1 cellular context compared by ENCODE assay signal in genomic region chr11:14259186-14259784, GRCh38.
TF ChIP-seq lines count a peak whose summit lies in the region.

No MANE protein-coding gene starts in this region.

TF ChIP-seq in WTC11, 78 proteins besides CTCF, POLR2A, EP300 and RAD21 (continued from another document):
- TF ChIP-seq, protein P1, sequence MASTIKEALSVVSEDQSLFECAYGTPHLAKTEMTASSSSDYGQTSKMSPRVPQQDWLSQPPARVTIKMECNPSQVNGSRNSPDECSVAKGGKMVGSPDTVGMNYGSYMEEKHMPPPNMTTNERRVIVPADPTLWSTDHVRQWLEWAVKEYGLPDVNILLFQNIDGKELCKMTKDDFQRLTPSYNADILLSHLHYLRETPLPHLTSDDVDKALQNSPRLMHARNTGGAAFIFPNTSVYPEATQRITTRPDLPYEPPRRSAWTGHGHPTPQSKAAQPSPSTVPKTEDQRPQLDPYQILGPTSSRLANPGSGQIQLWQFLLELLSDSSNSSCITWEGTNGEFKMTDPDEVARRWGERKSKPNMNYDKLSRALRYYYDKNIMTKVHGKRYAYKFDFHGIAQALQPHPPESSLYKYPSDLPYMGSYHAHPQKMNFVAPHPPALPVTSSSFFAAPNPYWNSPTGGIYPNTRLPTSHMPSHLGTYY (CRISPR knock-in tag; IDR thresholded peaks at IDR 0.05): 0 out of 2 replicates have a peak, but pooled peaks have one; percentile 10
- TF ChIP-seq, protein P2, sequence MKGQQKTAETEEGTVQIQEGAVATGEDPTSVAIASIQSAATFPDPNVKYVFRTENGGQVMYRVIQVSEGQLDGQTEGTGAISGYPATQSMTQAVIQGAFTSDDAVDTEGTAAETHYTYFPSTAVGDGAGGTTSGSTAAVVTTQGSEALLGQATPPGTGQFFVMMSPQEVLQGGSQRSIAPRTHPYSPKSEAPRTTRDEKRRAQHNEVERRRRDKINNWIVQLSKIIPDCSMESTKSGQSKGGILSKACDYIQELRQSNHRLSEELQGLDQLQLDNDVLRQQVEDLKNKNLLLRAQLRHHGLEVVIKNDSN (CRISPR knock-in tag; IDR thresholded peaks at IDR 0.05): no peak
- TF ChIP-seq ELF4 (CRISPR knock-in tag; IDR thresholded peaks at IDR 0.05; ENCODE audit: low read depth): no peak
- no peak for TF ChIP-seq CBFB (CRISPR knock-in tag; IDR thresholded peaks at IDR 0.05; ENCODE audit: low read depth)
- TF ChIP-seq CDX4 (CRISPR knock-in tag; IDR thresholded peaks at IDR 0.05; ENCODE audit: borderline replicate concordance): no peak
- no peak for TF ChIP-seq CREM (CRISPR knock-in tag; IDR thresholded peaks at IDR 0.05)
- TF ChIP-seq ESRRA (CRISPR knock-in tag; IDR thresholded peaks at IDR 0.05; ENCODE audit: borderline replicate concordance): no peak
- 0 out of 2 replicates have a peak, but pooled peaks have one; percentile 51 for TF ChIP-seq SMAD4 (CRISPR knock-in tag; IDR thresholded peaks at IDR 0.05)
- no peak for TF ChIP-seq NFATC4 (CRISPR knock-in tag; IDR thresholded peaks at IDR 0.05)
- TF ChIP-seq, protein P3, sequence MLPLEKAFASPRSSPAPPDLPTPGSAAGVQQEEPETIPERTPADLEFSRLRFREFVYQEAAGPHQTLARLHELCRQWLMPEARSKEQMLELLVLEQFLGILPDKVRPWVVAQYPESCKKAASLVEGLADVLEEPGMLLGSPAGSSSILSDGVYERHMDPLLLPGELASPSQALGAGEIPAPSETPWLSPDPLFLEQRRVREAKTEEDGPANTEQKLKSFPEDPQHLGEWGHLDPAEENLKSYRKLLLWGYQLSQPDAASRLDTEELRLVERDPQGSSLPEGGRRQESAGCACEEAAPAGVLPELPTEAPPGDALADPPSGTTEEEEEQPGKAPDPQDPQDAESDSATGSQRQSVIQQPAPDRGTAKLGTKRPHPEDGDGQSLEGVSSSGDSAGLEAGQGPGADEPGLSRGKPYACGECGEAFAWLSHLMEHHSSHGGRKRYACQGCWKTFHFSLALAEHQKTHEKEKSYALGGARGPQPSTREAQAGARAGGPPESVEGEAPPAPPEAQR (CRISPR knock-in tag; IDR thresholded peaks at IDR 0.05): no peak
- TF ChIP-seq JAZF1 (CRISPR knock-in tag; IDR thresholded peaks at IDR 0.05): no peak
- TF ChIP-seq E2F1 (CRISPR knock-in tag; IDR thresholded peaks at IDR 0.05): no peak
- no peak for TF ChIP-seq JUN (CRISPR knock-in tag; IDR thresholded peaks at IDR 0.05)
- TF ChIP-seq USF2 (CRISPR knock-in tag; IDR thresholded peaks at IDR 0.05): no peak
- peak; percentile 70; the same call in 1 of the 2 replicates for TF ChIP-seq FOXP1 (CRISPR knock-in tag; IDR thresholded peaks at IDR 0.05; ENCODE audit: borderline replicate concordance)
- no peak for TF ChIP-seq ETV6 (CRISPR knock-in tag; IDR thresholded peaks at IDR 0.05)
- TF ChIP-seq OVOL2 (CRISPR knock-in tag; IDR thresholded peaks at IDR 0.05; ENCODE audit: borderline replicate concordance): no peak
- TF ChIP-seq, protein P4, sequence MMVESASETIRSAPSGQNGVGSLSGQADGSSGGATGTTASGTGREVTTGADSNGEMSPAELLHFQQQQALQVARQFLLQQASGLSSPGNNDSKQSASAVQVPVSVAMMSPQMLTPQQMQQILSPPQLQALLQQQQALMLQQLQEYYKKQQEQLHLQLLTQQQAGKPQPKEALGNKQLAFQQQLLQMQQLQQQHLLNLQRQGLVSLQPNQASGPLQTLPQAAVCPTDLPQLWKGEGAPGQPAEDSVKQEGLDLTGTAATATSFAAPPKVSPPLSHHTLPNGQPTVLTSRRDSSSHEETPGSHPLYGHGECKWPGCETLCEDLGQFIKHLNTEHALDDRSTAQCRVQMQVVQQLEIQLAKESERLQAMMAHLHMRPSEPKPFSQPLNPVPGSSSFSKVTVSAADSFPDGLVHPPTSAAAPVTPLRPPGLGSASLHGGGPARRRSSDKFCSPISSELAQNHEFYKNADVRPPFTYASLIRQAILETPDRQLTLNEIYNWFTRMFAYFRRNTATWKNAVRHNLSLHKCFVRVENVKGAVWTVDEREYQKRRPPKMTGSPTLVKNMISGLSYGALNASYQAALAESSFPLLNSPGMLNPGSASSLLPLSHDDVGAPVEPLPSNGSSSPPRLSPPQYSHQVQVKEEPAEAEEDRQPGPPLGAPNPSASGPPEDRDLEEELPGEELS (CRISPR knock-in tag; IDR thresholded peaks at IDR 0.05): no peak
- peak; percentile 34; the same call in 1 of the 2 replicates for TF ChIP-seq MAX (CRISPR knock-in tag; IDR thresholded peaks at IDR 0.05)
- TF ChIP-seq AR (CRISPR knock-in tag; IDR thresholded peaks at IDR 0.05): no peak
- no peak for TF ChIP-seq E2F4 (CRISPR knock-in tag; IDR thresholded peaks at IDR 0.05; ENCODE audit: borderline replicate concordance, low read depth)
- no peak for TF ChIP-seq ATF6 (CRISPR knock-in tag; IDR thresholded peaks at IDR 0.05)
- TF ChIP-seq KAT7 (CRISPR knock-in tag; IDR thresholded peaks at IDR 0.05; ENCODE audit: borderline replicate concordance): no peak
- TF ChIP-seq IRF1 (CRISPR knock-in tag; IDR thresholded peaks at IDR 0.05): no peak
- no peak for TF ChIP-seq GTF2I (CRISPR knock-in tag; conservative IDR thresholded peaks at IDR 0.05)
- no peak for TF ChIP-seq ZNF232 (CRISPR knock-in tag; IDR thresholded peaks at IDR 0.05)
- no peak for TF ChIP-seq SOX15 (CRISPR knock-in tag; IDR thresholded peaks at IDR 0.05)
- TF ChIP-seq ZNF671 (CRISPR knock-in tag; IDR thresholded peaks at IDR 0.05): no peak
- no peak for TF ChIP-seq IRF2 (CRISPR knock-in tag; IDR thresholded peaks at IDR 0.05; ENCODE audit: borderline replicate concordance, low read depth)
- no peak for TF ChIP-seq EMX1 (CRISPR knock-in tag; IDR thresholded peaks at IDR 0.05)
- TF ChIP-seq NFE2L1 (CRISPR knock-in tag; IDR thresholded peaks at IDR 0.05): no peak
- TF ChIP-seq, protein P5, sequence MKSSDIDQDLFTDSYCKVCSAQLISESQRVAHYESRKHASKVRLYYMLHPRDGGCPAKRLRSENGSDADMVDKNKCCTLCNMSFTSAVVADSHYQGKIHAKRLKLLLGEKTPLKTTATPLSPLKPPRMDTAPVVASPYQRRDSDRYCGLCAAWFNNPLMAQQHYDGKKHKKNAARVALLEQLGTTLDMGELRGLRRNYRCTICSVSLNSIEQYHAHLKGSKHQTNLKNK (CRISPR knock-in tag; IDR thresholded peaks at IDR 0.05): no peak
- TF ChIP-seq ATF3 (CRISPR knock-in tag; conservative IDR thresholded peaks at IDR 0.05): peak; percentile 57; the same call in 1 of the 2 replicates
